Comparison of ENCODE assay signal across 24 cellular contexts in genomic region chr2:238270606-238271005, GRCh38.
"Had no signal": no experiment of that assay in that cellular context is flagged by ENCODE, and none has a peak within 500 bp of the region (broad histone marks: within the 10 kb centered on the region; RNA-seq: fewer than 3 reads in every experiment).

No MANE protein-coding gene starts in this region.

- H3K4me3 ChIP-seq: cardiac muscle cell, SK-N-MC had no signal

- H3K27ac ChIP-seq: brain microvascular endothelial cell, cardiac muscle cell, SK-N-MC had no signal

- ATAC-seq: activated CD8-positive, alpha-beta memory T cell treated with anti-CD3 and anti-CD28 coated beads, Interleukin-2, amount 10 ng/mL, durations not matched to agents 7 days and 5 days; PC-3 had no signal

- H3K27me3 Mint-ChIP-seq: activated B cell treated with CpG ODN at 0.5 μM for 24 hours; activated CD4-positive, alpha-beta T cell treated with anti-CD3 and anti-CD28 coated beads, Interleukin-2, amount 10 ng/mL, durations not matched to agents 24 days and 14 days; activated CD8-positive, alpha-beta memory T cell treated with anti-CD3 and anti-CD28 coated beads, Interleukin-2, amount 10 ng/mL, durations not matched to agents 7 days and 5 days; activated naive CD8-positive, alpha-beta T cell treated with anti-CD3 and anti-CD28 coated beads for 36 hours; activated T-cell treated with anti-CD3 and anti-CD28 coated beads, Interleukin-2, amount 50 U/mL, for 24 hours; IgD-negative memory B cell had no signal

- H3K27me3 ChIP-seq: brain microvascular endothelial cell, cardiac muscle cell had no signal

- H3K9me3 Mint-ChIP-seq: activated B cell treated with CpG ODN at 0.5 μM for 24 hours; activated CD4-positive, alpha-beta T cell treated with anti-CD3 and anti-CD28 coated beads, Interleukin-2, amount 10 ng/mL, durations not matched to agents 24 days and 14 days; activated naive CD4-positive, alpha-beta T cell treated with anti-CD3 and anti-CD28 coated beads for 36 hours; activated naive CD8-positive, alpha-beta T cell treated with anti-CD3 and anti-CD28 coated beads for 36 hours; activated T-cell treated with anti-CD3 and anti-CD28 coated beads, Interleukin-2, amount 50 U/mL, for 24 hours; activated T-helper 1 cell treated with anti-CD3 and anti-CD28 coated beads, Interleukin-12 subunit alpha, Interleukin-12 subunit beta, Interleukin-2, Interleukin-4 antibody, amounts not matched to agents 30 ng/mL and 10 ng/mL and 1 ng/mL, durations not matched to agents 14 hours and 24 hours and 36 hours; IgD-negative memory B cell; T-helper 1 cell treated with Interleukin-12 subunit alpha and Interleukin-12 subunit beta and Interleukin-4 antibody, amounts not matched to agents 30 μg/mL and 1 μg/mL, for 36 hours had no signal

- H3K4me3 Mint-ChIP-seq: activated B cell treated with CpG ODN at 0.5 μM for 24 hours; activated CD4-positive, alpha-beta T cell treated with anti-CD3 and anti-CD28 coated beads, Interleukin-2, amount 10 ng/mL, durations not matched to agents 24 days and 14 days; activated CD8-positive, alpha-beta memory T cell treated with anti-CD3 and anti-CD28 coated beads, Interleukin-2, amount 10 ng/mL, durations not matched to agents 7 days and 5 days; activated naive CD4-positive, alpha-beta T cell treated with anti-CD3 and anti-CD28 coated beads for 36 hours; activated naive CD8-positive, alpha-beta T cell treated with anti-CD3 and anti-CD28 coated beads for 36 hours; activated T-cell treated with anti-CD3 and anti-CD28 coated beads, Interleukin-2, amount 50 U/mL, for 24 hours; activated T-helper 1 cell treated with anti-CD3 and anti-CD28 coated beads, Interleukin-12 subunit alpha, Interleukin-12 subunit beta, Interleukin-2, Interleukin-4 antibody, amounts not matched to agents 30 ng/mL and 10 ng/mL and 1 ng/mL, durations not matched to agents 14 hours and 24 hours and 36 hours; IgD-negative memory B cell; T-helper 1 cell treated with Interleukin-12 subunit alpha and Interleukin-12 subunit beta and Interleukin-4 antibody, amounts not matched to agents 30 μg/mL and 1 μg/mL, for 36 hours had no signal

- H3K27ac Mint-ChIP-seq: activated B cell treated with CpG ODN at 0.5 μM for 24 hours; activated CD4-positive, alpha-beta T cell treated with anti-CD3 and anti-CD28 coated beads, Interleukin-2, amount 10 ng/mL, durations not matched to agents 24 days and 14 days; activated CD8-positive, alpha-beta memory T cell treated with anti-CD3 and anti-CD28 coated beads, Interleukin-2, amount 10 ng/mL, durations not matched to agents 7 days and 5 days; activated naive CD4-positive, alpha-beta T cell treated with anti-CD3 and anti-CD28 coated beads for 36 hours; activated naive CD8-positive, alpha-beta T cell treated with anti-CD3 and anti-CD28 coated beads for 36 hours; activated T-cell treated with anti-CD3 and anti-CD28 coated beads, Interleukin-2, amount 50 U/mL, for 24 hours; activated T-helper 1 cell treated with anti-CD3 and anti-CD28 coated beads, Interleukin-12 subunit alpha, Interleukin-12 subunit beta, Interleukin-2, Interleukin-4 antibody, amounts not matched to agents 30 ng/mL and 10 ng/mL and 1 ng/mL, durations not matched to agents 14 hours and 24 hours and 36 hours; IgD-negative memory B cell; T-helper 1 cell treated with Interleukin-12 subunit alpha and Interleukin-12 subunit beta and Interleukin-4 antibody, amounts not matched to agents 30 μg/mL and 1 μg/mL, for 36 hours had no signal

- DNase-seq: activated B cell treated with CpG ODN at 0.5 μM for 24 hours; activated CD4-positive, alpha-beta T cell treated with anti-CD3 and anti-CD28 coated beads for 1 hour; activated CD4-positive, alpha-beta T cell treated with anti-CD3 and anti-CD28 coated beads, Interleukin-2, amount 10 ng/mL, durations not matched to agents 24 days and 14 days; activated CD4-positive, alpha-beta T cell treated with anti-CD3 and anti-CD28 coated beads, Interleukin-2, amount 50 U/mL, for 48 hours; activated CD8-positive, alpha-beta memory T cell treated with anti-CD3 and anti-CD28 coated beads, Interleukin-2, amount 10 ng/mL, durations not matched to agents 7 days and 5 days; activated effector memory CD4-positive, alpha-beta T cell treated with anti-CD3 and anti-CD28 coated beads, Interleukin-2, amount 50 U/mL, for 16 hours; activated naive CD4-positive, alpha-beta T cell treated with anti-CD3 and anti-CD28 coated beads for 36 hours; activated naive CD8-positive, alpha-beta T cell treated with anti-CD3 and anti-CD28 coated beads for 36 hours; activated T-cell treated with anti-CD3 and anti-CD28 coated beads, Interleukin-2, amount 50 U/mL, for 24 hours; brain microvascular endothelial cell; KG1; NCI-H1048; NCI-H146; NCI-H187 treated with DMSO at 0.1 percent for 48 hours; NCI-H2081 treated with DMSO at 0.1 percent for 48 hours; NCI-H446; NCI-H524; PC-3; T-helper 9 cell had no signal

- H3K36me3 ChIP-seq: brain microvascular endothelial cell had no signal

- H3K4me1 Mint-ChIP-seq: activated B cell treated with CpG ODN at 0.5 μM for 24 hours; activated CD8-positive, alpha-beta memory T cell treated with anti-CD3 and anti-CD28 coated beads, Interleukin-2, amount 10 ng/mL, durations not matched to agents 7 days and 5 days; activated naive CD8-positive, alpha-beta T cell treated with anti-CD3 and anti-CD28 coated beads for 36 hours had no signal
